31 cellular contexts compared by ENCODE assay signal in genomic region chr5:3604501-3604900, GRCh38. TPM values are rescaled to one million over a fixed set of nuclear protein-coding genes. Genes with fewer than 3 reads are reported as not detected.
"Had no signal": no experiment of that assay in that cellular context is flagged by ENCODE, and none has a peak within 500 bp of the region (broad histone marks: within the 10 kb centered on the region; RNA-seq: fewer than 3 reads in every experiment).

No MANE protein-coding gene starts in this region.

- H3K27ac ChIP-seq: esophagus muscularis mucosa, heart left ventricle, parathyroid adenoma, right lobe of liver, thyroid gland had no signal

- DNase-seq: activated CD8-positive, alpha-beta memory T cell treated with anti-CD3 and anti-CD28 coated beads for 24 hours; activated CD8-positive, alpha-beta memory T cell treated with anti-CD3 and anti-CD28 coated beads, Interleukin-2, amount 50 U/mL, for 4 hours; activated naive CD4-positive, alpha-beta T cell treated with anti-CD3 and anti-CD28 coated beads for 36 hours; activated naive CD8-positive, alpha-beta T cell treated with anti-CD3 and anti-CD28 coated beads, Interleukin-2, amount 10 ng/mL, durations not matched to agents 7 days and 5 days; activated T-cell treated with anti-CD3 and anti-CD28 coated beads, Interleukin-2, amount 50 U/mL, for 4 hours; amniotic stem cell; caudate nucleus; effector CD4-positive, alpha-beta T cell; heart left ventricle; left cardiac atrium; mesenchymal stem cell; nucleus accumbens; right lobe of liver; stimulated activated CD4-positive, alpha-beta T cell treated with anti-CD3 and anti-CD28 coated beads, Interleukin-4, amount 100 ng/mL, for 24 hours; substantia nigra; T-helper 9 cell; thyroid gland had no signal

- H2AFZ ChIP-seq: parathyroid adenoma had no signal

- ATAC-seq: activated T-cell treated with anti-CD3 and anti-CD28 coated beads, Interleukin-2, amount 50 U/mL, for 4 hours; heart left ventricle; left cardiac atrium; right lobe of liver; WTC11 had no signal

- H3K9ac ChIP-seq: parathyroid adenoma had no signal

- H3K9me3 ChIP-seq: esophagus muscularis mucosa, heart left ventricle, right lobe of liver, thyroid gland had no signal

- H3K4me1 ChIP-seq: parathyroid adenoma had no signal

- H3K27ac Mint-ChIP-seq: activated naive CD4-positive, alpha-beta T cell treated with anti-CD3 and anti-CD28 coated beads for 36 hours; activated naive CD8-positive, alpha-beta T cell treated with anti-CD3 and anti-CD28 coated beads, Interleukin-2, amount 10 ng/mL, durations not matched to agents 7 days and 5 days; activated T-helper 2 cell treated with anti-CD3 and anti-CD28 coated beads, Interferon-gamma antibody, Interleukin-2, Interleukin-4, amounts not matched to agents 10 μg/mL and 5 μg/mL and 100 μg/mL, durations not matched to agents 14 hours and 24 hours and 36 hours; brain; dendritic cell treated with granulocyte-macrophage colony-stimulating factor and Interleukin-4, amounts not matched to agents 40 ng/mL and 50 ng/mL, for 4 days; stimulated activated naive CD8-positive, alpha-beta T cell treated with anti-CD3 and anti-CD28 coated beads, Interleukin-15, Interleukin-2, amounts not matched to agents 100 ng/mL and 50 ng/mL, for 24 hours; WTC11 had no signal

- FAIRE-seq: endometrium, islet of Langerhans had no signal

- H3K36me3 Mint-ChIP-seq: WTC11 had no signal

- H3K9me3 Mint-ChIP-seq: activated T-cell treated with anti-CD3 and anti-CD28 coated beads, Interleukin-2, amount 50 U/mL, for 4 hours; activated T-helper 2 cell treated with anti-CD3 and anti-CD28 coated beads, Interferon-gamma antibody, Interleukin-2, Interleukin-4, amounts not matched to agents 10 μg/mL and 5 μg/mL and 100 μg/mL, durations not matched to agents 14 hours and 24 hours and 36 hours; dendritic cell treated with granulocyte-macrophage colony-stimulating factor and Interleukin-4, amounts not matched to agents 40 ng/mL and 50 ng/mL, for 4 days; nephron; stimulated activated naive CD8-positive, alpha-beta T cell treated with anti-CD3 and anti-CD28 coated beads, Interleukin-15, Interleukin-2, amounts not matched to agents 100 ng/mL and 50 ng/mL, for 24 hours; WTC11 had no signal

- H3K36me3 ChIP-seq: esophagus muscularis mucosa, heart left ventricle, right lobe of liver, thyroid gland had no signal

- H3K4me3 ChIP-seq: esophagus muscularis mucosa, heart left ventricle, right lobe of liver, thyroid gland had no signal

- H3K4me1 Mint-ChIP-seq: activated naive CD8-positive, alpha-beta T cell treated with anti-CD3 and anti-CD28 coated beads, Interleukin-2, amount 10 ng/mL, durations not matched to agents 7 days and 5 days had no signal

- H3K79me2 ChIP-seq: parathyroid adenoma had no signal

- H3K4me3 Mint-ChIP-seq: activated naive CD4-positive, alpha-beta T cell treated with anti-CD3 and anti-CD28 coated beads for 36 hours; activated naive CD8-positive, alpha-beta T cell treated with anti-CD3 and anti-CD28 coated beads, Interleukin-2, amount 10 ng/mL, durations not matched to agents 7 days and 5 days; activated T-cell treated with anti-CD3 and anti-CD28 coated beads, Interleukin-2, amount 50 U/mL, for 4 hours; dendritic cell treated with granulocyte-macrophage colony-stimulating factor and Interleukin-4, amounts not matched to agents 40 ng/mL and 50 ng/mL, for 4 days; stimulated activated naive CD8-positive, alpha-beta T cell treated with anti-CD3 and anti-CD28 coated beads, Interleukin-15, Interleukin-2, amounts not matched to agents 100 ng/mL and 50 ng/mL, for 24 hours; WTC11 had no signal

RNA-seq across cellular contexts. Expression of gene IRX1, which starts 8.9 kb away (rescaled TPM):
- total RNA-seq: activated naive CD4-positive, alpha-beta T cell treated with anti-CD3 and anti-CD28 coated beads for 36 hours; activated naive CD8-positive, alpha-beta T cell treated with anti-CD3 and anti-CD28 coated beads, Interleukin-2, amount 10 ng/mL, durations not matched to agents 7 days and 5 days; activated T-cell treated with anti-CD3 and anti-CD28 coated beads, Interleukin-2, amount 50 U/mL, for 4 hours; activated T-helper 2 cell treated with anti-CD3 and anti-CD28 coated beads, Interferon-gamma antibody, Interleukin-2, Interleukin-4, amounts not matched to agents 10 μg/mL and 5 μg/mL and 100 μg/mL, durations not matched to agents 14 hours and 24 hours and 36 hours; fibroblast of villous mesenchyme; left cardiac atrium; mononuclear cell; myocyte; right lobe of liver; T-helper 1 cell treated with Interleukin-12 subunit alpha and Interleukin-12 subunit beta and Interleukin-4 antibody, amounts not matched to agents 30 ng/mL and 1 ng/mL, for 36 hours had no signal
